ENCODE assay signal across 27 cellular contexts in the genomic region with DNA sequence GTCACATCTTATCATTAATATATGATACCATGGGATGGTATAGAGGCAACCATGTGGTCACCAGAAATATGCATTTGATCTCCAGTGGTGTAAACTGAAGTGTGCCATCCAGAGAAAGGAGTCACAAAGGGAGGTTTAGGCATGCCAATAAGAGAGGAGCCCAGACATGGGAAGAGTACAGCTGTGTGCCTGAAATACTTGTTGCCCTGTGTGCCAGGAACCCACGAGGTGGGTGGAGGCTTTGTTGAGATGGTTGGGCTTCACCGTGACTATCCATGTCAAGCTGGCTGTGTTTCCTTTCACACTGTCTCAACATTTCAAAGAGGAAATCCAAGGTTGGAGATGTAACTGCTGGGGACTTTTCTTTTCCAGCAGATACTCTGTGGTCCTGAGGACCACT. TPM values are rescaled to one million over a fixed set of nuclear protein-coding genes. Genes with fewer than 3 reads are reported as not detected.
"Had no signal": no experiment of that assay in that cellular context is flagged by ENCODE, and none has a peak within 500 bp of the region (broad histone marks: within the 10 kb centered on the region; RNA-seq: fewer than 3 reads in every experiment).

No MANE protein-coding gene starts in this region.

- H3K4me3 ChIP-seq: lung, neural progenitor cell, skin epidermis, stomach, testis, thyroid gland, transverse colon, upper lobe of left lung, vagina had no signal

- H3K27me3 ChIP-seq: neural progenitor cell, stomach, testis, thyroid gland, transverse colon, upper lobe of left lung, vagina had no signal

- ATAC-seq: natural killer cell; sciatic nerve; stimulated activated naive B cell treated with anti-CD40 and anti-IgM and Interleukin-4, amounts not matched to agents 10 μg/mL and 1 μg/mL and 100 μg/mL, for 72 hours; stimulated activated naive CD8-positive, alpha-beta T cell treated with anti-CD3 and anti-CD28 coated beads, Interleukin-15, Interleukin-2, amounts not matched to agents 100 U/mL and 50 U/mL, for 24 hours had no signal

- H3K27ac ChIP-seq: neural progenitor cell, neutrophil, parathyroid adenoma, skin epidermis, stomach, testis, thyroid gland, transverse colon, upper lobe of left lung, vagina had no signal

- H3K9me3 ChIP-seq: neutrophil, stomach, testis, thyroid gland, transverse colon, upper lobe of left lung, vagina had no signal

- H3K4me1 ChIP-seq: neural progenitor cell, parathyroid adenoma, stomach, testis, thyroid gland, transverse colon, upper lobe of left lung, vagina had no signal

- H3K36me3 ChIP-seq: neural progenitor cell, neutrophil, stomach, thyroid gland, transverse colon, upper lobe of left lung, vagina had no signal

- DNase-seq: hippocampal formation; kidney; mesendoderm; naive B cell; natural killer cell; nephron progenitor cell; occipital lobe; right cardiac atrium; stimulated activated CD4-positive, alpha-beta T cell treated with anti-CD3 and anti-CD28 coated beads, Interleukin-12 subunit alpha, Interleukin-12 subunit beta, amount 100 ng/mL, for 4 hours; stimulated activated CD4-positive, alpha-beta T cell treated with anti-CD3 and anti-CD28 coated beads, Interleukin-15, amount 100 ng/mL, for 24 hours; stimulated activated CD4-positive, alpha-beta T cell treated with anti-CD3 and anti-CD28 coated beads, Interleukin-2, amount 100 ng/mL, for 24 hours; stimulated activated CD4-positive, alpha-beta T cell treated with anti-CD3 and anti-CD28 coated beads, Interleukin-4, amount 100 ng/mL, for 1 hour; stimulated activated naive B cell treated with anti-CD40 and anti-IgM and Interleukin-4, amounts not matched to agents 10 μg/mL and 1 μg/mL and 100 μg/mL, for 72 hours; stimulated activated naive CD8-positive, alpha-beta T cell treated with anti-CD3 and anti-CD28 coated beads, Interleukin-15, Interleukin-2, amounts not matched to agents 100 U/mL and 50 U/mL, for 24 hours; stomach; testis; thyroid gland; transverse colon; upper lobe of left lung had no signal

RNA-seq across cellular contexts. Expression of a gene that starts 43.5 kb away (rescaled TPM):
- total RNA-seq: pulmonary artery endothelial cell had no signal
